8 cellular contexts compared by ENCODE assay signal in the genomic region with DNA sequence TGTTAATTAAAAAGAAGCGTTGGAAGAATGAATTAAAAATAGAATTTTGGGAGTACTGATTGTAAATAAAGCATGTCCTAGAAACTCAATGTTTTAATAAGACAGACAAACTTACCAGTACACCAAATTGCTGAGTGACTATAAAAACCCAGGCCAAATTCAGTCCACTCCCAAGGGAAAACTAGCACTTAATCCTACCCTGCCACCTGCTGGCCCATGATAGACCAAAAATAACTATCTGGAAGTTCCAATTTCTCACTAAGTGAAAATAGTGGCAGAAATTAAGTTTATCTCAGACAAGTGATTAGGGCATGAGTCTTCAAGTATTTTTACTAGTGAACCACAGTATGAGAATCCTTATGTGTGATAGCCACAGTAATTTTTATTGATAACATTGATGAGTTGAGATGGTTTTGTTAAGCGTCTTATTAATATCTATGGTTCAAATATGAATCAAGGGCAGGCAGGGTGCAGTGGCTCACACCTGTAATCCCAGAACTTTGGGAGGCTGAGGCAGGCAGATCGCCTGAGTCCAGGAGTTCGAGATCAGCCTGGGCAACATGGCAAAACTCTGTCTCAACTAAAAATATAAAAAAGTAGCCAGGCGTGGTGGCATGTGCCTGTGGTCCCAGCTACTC. TPM values are rescaled to one million over a fixed set of nuclear protein-coding genes. Genes with fewer than 3 reads are reported as not detected.
DNase-seq lines count a peak whose midpoint lies in the region; ATAC-seq and TF ChIP-seq lines count a peak whose summit lies in the region.
"Had no signal": no experiment of that assay in that cellular context is flagged by ENCODE, and none has a peak within 500 bp of the region (broad histone marks: within the 10 kb centered on the region; RNA-seq: fewer than 3 reads in every experiment).

No MANE protein-coding gene starts in this region.

- H3K4me3 ChIP-seq in HFF-Myc (replicated peaks; ENCODE audit: low read depth, low read length) (no peak overlapping the region), OCI-LY1 (ENCODE audit: low read depth, low read length, poor library complexity, severe bottlenecking) (no peak overlapping the region), breast epithelium (no peak overlapping the region), left lung (no peak overlapping the region)
- H3K4me3 ChIP-seq: skin epidermis had no signal

- ATAC-seq in left lung (peak; percentile 86), HG03139 (IDR thresholded peaks at IDR 0.05; ENCODE audit: unreplicated experiment) (no peak)

- H3K4me1 ChIP-seq in OCI-LY1 (ENCODE audit: insufficient read depth, low read length, severe bottlenecking) (peaks cover 13% of the 10 kb centered on the region), breast epithelium (no peaks in the 10 kb centered on the region), left lung (no peaks in the 10 kb centered on the region)

- H3K36me3 ChIP-seq in OCI-LY1 (ENCODE audit: insufficient read depth, low read length) (no peaks in the 10 kb centered on the region), breast epithelium (no peaks in the 10 kb centered on the region), left lung (no peaks in the 10 kb centered on the region)

- DNase-seq in DMS53 (lab: John Stamatoyannopoulos, UW) (peak; percentile 78), HFF-Myc (ENCODE audit: extremely low read depth, low read depth) (no peak), breast epithelium (ENCODE audit: low spot score in 2 of 2) (no peak), left lung (no peak), GM19240 (ENCODE audit: insufficient read length, low spot score) (no peak)

- TF ChIP-seq POLR2A in breast epithelium (IDR thresholded peaks at IDR 0.05), result no peak

- no peaks in the 10 kb centered on the region for H4K20me1 ChIP-seq in OCI-LY1 (ENCODE audit: insufficient read depth, low read length)

- no peaks in the 10 kb centered on the region for H3K79me2 ChIP-seq in OCI-LY1 (ENCODE audit: insufficient read depth, low read length)

- TF ChIP-seq CTCF in HFF-Myc (IDR thresholded peaks at IDR 0.05; ENCODE audit: low read depth, low read length, missing control alignments) (peak; percentile 71), OCI-LY1 (IDR thresholded peaks at IDR 0.05; ENCODE audit: low read length) (peak; percentile 53; the same call in 1 of the 2 replicates), breast epithelium (IDR thresholded peaks at IDR 0.05) (peak in 2 of 3 donors; percentile 54 to 61), left lung (IDR thresholded peaks at IDR 0.05) (peak; percentile 29 to 46)

- H3K9ac ChIP-seq in OCI-LY1 (ENCODE audit: low read length), result no peak overlapping the region

- peaks cover 7% of the 10 kb centered on the region; the same call in 1 of the 2 replicates for H3K9me3 ChIP-seq in OCI-LY1 (ENCODE audit: low read length)
- H3K9me3 ChIP-seq in breast epithelium, result no peaks in the 10 kb centered on the region
- H3K9me3 ChIP-seq in left lung, result no peaks in the 10 kb centered on the region

- H3F3A ChIP-seq in OCI-LY1 (ENCODE audit: insufficient read depth, low read length), result no peaks in the 10 kb centered on the region

- H3K27ac ChIP-seq in OCI-LY1 (ENCODE audit: low read depth, low read length, poor library complexity, severe bottlenecking), result no peak overlapping the region
- no peak overlapping the region for H3K27ac ChIP-seq in breast epithelium
- no peak overlapping the region for H3K27ac ChIP-seq in left lung
- H3K27ac ChIP-seq: skin epidermis had no signal

- no peaks in the 10 kb centered on the region for H3K27me3 ChIP-seq in OCI-LY1 (ENCODE audit: insufficient read depth, low read length)
- H3K27me3 ChIP-seq in breast epithelium, result no peaks in the 10 kb centered on the region
- peaks cover 4% of the 10 kb centered on the region in 2 donors for H3K27me3 ChIP-seq in left lung

- no peak overlapping the region for H2AFZ ChIP-seq in OCI-LY1 (ENCODE audit: low read length)

- intact Hi-C loops in breast epithelium (cut with DNase I; ENCODE audit: low total_unique reads), result no loop called here
- intact Hi-C loops in left lung (cut with DNase I), result no loop called here

- H3K4me2 ChIP-seq in OCI-LY1 (ENCODE audit: low read length), result no peak overlapping the region

- no peaks in the 10 kb centered on the region for H3K9me2 ChIP-seq in OCI-LY1 (ENCODE audit: low read depth, low read length)

RNA-seq across cellular contexts. Expression of gene DDX10, which starts 9.8 kb away (rescaled TPM):
- total RNA-seq in breast epithelium (10 to 100 TPM; 17.3 to 41.9 (median 29.5) TPM), left lung (10 to 100 TPM; 16.5 to 24.0 TPM)
